In the genomic region with DNA sequence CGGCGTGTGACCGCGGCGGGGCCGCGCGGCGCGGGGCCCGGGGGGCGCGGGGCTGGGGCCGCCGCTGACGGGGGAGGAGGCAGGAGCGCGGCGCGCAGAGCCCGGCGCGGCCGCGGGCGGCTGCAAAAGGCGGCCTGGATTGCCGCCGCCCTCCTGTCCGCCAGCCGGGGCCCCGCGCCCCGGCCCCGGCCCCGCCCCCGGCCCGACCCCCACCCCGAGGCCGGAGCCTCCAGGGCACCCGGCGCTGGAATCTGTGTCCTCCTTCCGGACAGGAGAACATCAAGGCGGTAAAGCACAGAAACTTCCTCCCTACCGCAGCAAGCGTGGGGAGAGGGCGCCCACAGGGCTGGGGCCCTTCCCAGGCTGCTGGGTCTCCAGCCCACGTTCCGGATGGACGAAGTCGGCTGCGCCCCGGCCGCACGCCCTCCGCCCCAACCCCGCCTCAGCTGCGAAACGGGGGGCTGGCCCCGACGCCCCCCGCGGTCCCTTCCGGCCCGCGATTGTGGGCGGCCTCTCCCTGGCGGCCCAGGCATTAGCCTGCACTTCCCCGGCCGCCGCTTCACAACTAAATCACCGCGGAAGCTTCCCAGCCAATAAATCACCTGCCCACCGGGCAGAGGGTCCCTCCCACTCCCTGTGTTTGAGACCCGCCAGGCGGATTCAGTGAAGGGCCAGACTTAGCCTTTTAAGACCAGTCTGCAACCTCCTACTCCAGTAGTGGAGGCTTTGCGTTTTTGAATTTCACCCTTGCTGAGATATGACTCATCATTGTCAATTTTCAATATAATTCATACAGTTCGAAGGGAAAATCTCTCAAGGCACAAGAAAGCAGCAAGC, we compare ENCODE assay signal across 8 cellular contexts.
DNase-seq lines count a peak whose midpoint lies in the region; ATAC-seq and TF ChIP-seq lines count a peak whose summit lies in the region.

No MANE protein-coding gene starts in this region.

- H3K27ac ChIP-seq in cardiac muscle cell, result peak overlapping the region; percentile 95

- ATAC-seq in GM18873 (IDR thresholded peaks at IDR 0.05; ENCODE audit: low FRiP score, unreplicated experiment) (no peak), HG02759 (IDR thresholded peaks at IDR 0.05; ENCODE audit: unreplicated experiment) (no peak)

- H3K9me3 Mint-ChIP-seq in activated naive CD8-positive, alpha-beta T cell (ENCODE audit: low read depth), result no peaks in the 10 kb centered on the region
- no peaks in the 10 kb centered on the region for H3K9me3 Mint-ChIP-seq in progenitor cell of endocrine pancreas (ENCODE audit: low read depth)

- TF ChIP-seq CTCF in cardiac muscle cell (IDR thresholded peaks at IDR 0.05; ENCODE audit: low read depth, low read length) (no peak), progenitor cell of endocrine pancreas (IDR thresholded peaks at IDR 0.05; ENCODE audit: unreplicated experiment) (no peak)

- H3K36me3 ChIP-seq in cardiac muscle cell, result no peaks in the 10 kb centered on the region

- peaks cover 45% of the 10 kb centered on the region for H3K4me1 Mint-ChIP-seq in activated naive CD8-positive, alpha-beta T cell (ENCODE audit: low read depth)
- peaks cover 26% of the 10 kb centered on the region for H3K4me1 Mint-ChIP-seq in progenitor cell of endocrine pancreas (ENCODE audit: low read depth)

- peaks cover 2% of the 10 kb centered on the region for H3K36me3 Mint-ChIP-seq in activated naive CD8-positive, alpha-beta T cell
- H3K36me3 Mint-ChIP-seq in progenitor cell of endocrine pancreas (ENCODE audit: insufficient read depth), result peaks cover 1% of the 10 kb centered on the region

- peaks cover 58% of the 10 kb centered on the region for H3K4me1 ChIP-seq in cardiac muscle cell (ENCODE audit: low read depth)

- no peaks in the 10 kb centered on the region for H3K27me3 Mint-ChIP-seq in activated naive CD8-positive, alpha-beta T cell
- no peaks in the 10 kb centered on the region for H3K27me3 Mint-ChIP-seq in progenitor cell of endocrine pancreas

- H3K4me3 ChIP-seq in cardiac muscle cell, result peak overlapping the region; percentile 76

- DNase-seq in DMS79 (lab: John Stamatoyannopoulos, UW) (peak; percentile 58), HT-29 (ENCODE audit: low spot score) (peak; percentile 75), SK-N-DZ (ENCODE audit: low spot score) (peak; percentile 85), cardiac muscle cell (ENCODE audit: low read depth in 1 of 2, low spot score in 1 of 2) (peak; percentile 64 to 81), progenitor cell of endocrine pancreas (ENCODE audit: low spot score, unreplicated experiment) (peak; percentile 59)

- peak overlapping the region; percentile 94 for H3K4me3 Mint-ChIP-seq in activated naive CD8-positive, alpha-beta T cell
- peak overlapping the region; percentile 74 for H3K4me3 Mint-ChIP-seq in progenitor cell of endocrine pancreas (ENCODE audit: low read depth)

- H3K9me3 ChIP-seq in cardiac muscle cell (ENCODE audit: low read depth), result no peaks in the 10 kb centered on the region

- H3K27ac Mint-ChIP-seq in activated naive CD8-positive, alpha-beta T cell, result peak overlapping the region; percentile 98
- peak overlapping the region; percentile 88 for H3K27ac Mint-ChIP-seq in progenitor cell of endocrine pancreas

- H3K27me3 ChIP-seq in cardiac muscle cell, result no peaks in the 10 kb centered on the region
